8 cellular contexts compared by ENCODE assay signal in the genomic region with DNA sequence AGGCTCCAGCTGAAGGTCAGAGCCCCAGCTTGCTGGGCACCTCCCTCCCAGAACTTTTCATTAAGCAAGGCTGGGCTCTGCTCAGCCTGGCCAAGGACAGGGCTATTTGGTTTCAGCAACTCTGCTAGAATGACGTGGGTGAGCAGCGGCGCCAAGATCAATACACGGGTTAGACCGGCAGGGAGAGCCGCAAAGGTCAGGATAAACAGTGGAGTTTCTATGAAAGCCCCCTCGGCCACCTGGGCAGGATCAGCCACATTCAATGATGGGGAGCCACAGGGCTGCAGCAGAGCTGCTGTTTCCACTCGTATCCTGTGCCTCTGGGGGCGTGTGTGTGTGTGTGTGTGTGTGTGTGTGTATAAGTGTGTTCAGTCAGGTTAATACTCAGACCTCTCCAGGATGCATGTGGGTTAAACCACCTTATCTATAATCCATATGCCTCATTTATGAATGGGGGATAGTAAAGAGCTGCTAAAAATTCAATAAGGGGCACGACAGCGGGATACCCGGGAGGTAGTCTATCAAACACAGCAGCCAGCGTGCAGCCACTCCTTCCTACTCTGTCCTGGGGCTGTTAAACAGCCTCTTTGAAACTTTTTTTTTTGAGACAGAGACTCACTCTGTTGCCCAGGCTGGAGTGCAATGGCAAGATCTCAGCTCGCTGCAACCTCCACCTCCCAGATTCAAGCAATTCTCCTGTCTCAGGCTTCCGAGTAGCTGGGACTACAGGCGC. TPM values are rescaled to one million over a fixed set of nuclear protein-coding genes. Genes with fewer than 3 reads are reported as not detected.
DNase-seq lines count a peak whose midpoint lies in the region; ATAC-seq and TF ChIP-seq lines count a peak whose summit lies in the region.

No MANE protein-coding gene starts in this region.

- no peak for TF ChIP-seq CTCF in choroid plexus epithelial cell (conservative IDR thresholded peaks at IDR 0.05; ENCODE audit: low read depth, low read length)
- TF ChIP-seq CTCF in uterus (IDR thresholded peaks at IDR 0.05): no peak

- H3K27ac ChIP-seq in muscle layer of duodenum (ENCODE audit: low read length): peak overlapping the region; percentile 85
- H3K27ac ChIP-seq in uterus: peak overlapping the region; percentile 96 to 98

- H3K36me3 ChIP-seq in muscle layer of duodenum (ENCODE audit: control insufficient read depth in 1 of 2, insufficient read depth in 2 of 2, low read length in 2 of 2) (peaks cover 0 to 7% of the 10 kb centered on the region in 2 donors), uterus (no peaks in the 10 kb centered on the region)

- H3K4me3 ChIP-seq in choroid plexus epithelial cell (ENCODE audit: low read depth, low read length) (no peak overlapping the region), muscle layer of duodenum (ENCODE audit: low read depth in 1 of 2, low read length in 2 of 2) (peak overlapping the region in 1 of 2 donors; percentile 38), uterus (peak overlapping the region; percentile 2 to 3)

- ATAC-seq in Right ventricle myocardium inferior (peak; percentile 58), GM19328 (IDR thresholded peaks at IDR 0.05; ENCODE audit: unreplicated experiment) (no peak), HG03460 (IDR thresholded peaks at IDR 0.05; ENCODE audit: unreplicated experiment) (no peak)

- H3K27me3 ChIP-seq in muscle layer of duodenum (ENCODE audit: low read depth, low read length): no peaks in the 10 kb centered on the region
- H3K27me3 ChIP-seq in uterus: no peaks in the 10 kb centered on the region

- no peak for TF ChIP-seq POLR2A in uterus (IDR thresholded peaks at IDR 0.05)

- H3K9me3 ChIP-seq in muscle layer of duodenum (ENCODE audit: control insufficient read depth in 1 of 2, low read length in 2 of 2): no peaks in the 10 kb centered on the region
- no peaks in the 10 kb centered on the region for H3K9me3 ChIP-seq in uterus

- H3K4me1 ChIP-seq in muscle layer of duodenum (ENCODE audit: control insufficient read depth in 1 of 2, insufficient read depth in 2 of 2, low read length in 2 of 2): peaks cover 25 to 78% of the 10 kb centered on the region in 2 donors
- peaks cover 8 to 44% of the 10 kb centered on the region in 2 donors for H3K4me1 ChIP-seq in uterus

- intact Hi-C loops in Right ventricle myocardium inferior (cut with DNase I): no loop called here
- intact Hi-C loops in cardiac septum (cut with DNase I): no loop called here
- intact Hi-C loops in uterus (cut with DNase I; ENCODE audit: low total_unique reads): no loop called here

- peak; percentile 86 for DNase-seq in Right ventricle myocardium inferior (ENCODE audit: missing footprints)
- DNase-seq in cardiac septum (ENCODE audit: low spot score): no peak
- peak; percentile 96 for DNase-seq in choroid plexus epithelial cell (ENCODE audit: low read depth)
- no peak for DNase-seq in uterus
- DNase-seq in GM03348 (ENCODE audit: low spot score): no peak

RNA-seq across cellular contexts. Expression of a gene that starts 34.8 kb away (rescaled TPM):
- 180 TPM for total RNA-seq in Right ventricle myocardium inferior
- total RNA-seq in cardiac septum: 282 TPM
- total RNA-seq in uterus: 1,000 to 10,000 TPM in 1 of 4 donors, 100 to 1,000 TPM in 3; 215 to 1,171 (median 400) TPM

Comparison
In these comparisons a context has a peak if more than half of its experiments do, and no peak if none do; other contexts are left out.
1. DNase-seq: peak in Right ventricle myocardium inferior (single experiment) and choroid plexus epithelial cell (single experiment); none in cardiac septum (single experiment), uterus (0 of 2) and GM03348 (single experiment).